17 cellular contexts compared by ENCODE assay signal in the genomic region with DNA sequence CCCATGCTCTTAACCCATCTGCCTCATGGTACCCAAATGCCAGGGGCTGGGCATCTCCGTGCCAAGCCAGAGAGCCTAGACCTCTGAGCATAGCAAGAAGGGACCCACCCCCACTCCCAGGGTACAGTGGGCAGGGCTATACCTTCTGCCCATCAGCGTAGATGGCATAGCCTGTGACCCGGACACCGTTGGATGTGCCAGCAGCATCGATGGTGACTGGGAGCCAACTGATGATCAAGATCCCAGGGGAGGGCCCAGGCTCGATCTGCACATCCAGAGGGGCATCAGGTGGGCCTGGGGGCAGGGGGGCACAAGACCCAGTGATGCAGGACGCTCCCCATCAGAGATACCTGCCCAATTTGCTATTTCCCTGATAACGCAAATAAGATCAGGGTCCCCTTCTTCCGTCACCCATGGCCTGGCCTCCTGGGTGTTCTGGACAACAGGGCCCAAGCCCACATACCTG. TPM values are rescaled to one million over a fixed set of nuclear protein-coding genes. Genes with fewer than 3 reads are reported as not detected.
DNase-seq lines count a peak whose midpoint lies in the region; ATAC-seq, FAIRE-seq and TF ChIP-seq lines count a peak whose summit lies in the region.
"Had no signal": no experiment of that assay in that cellular context is flagged by ENCODE, and none has a peak within 500 bp of the region (broad histone marks: within the 10 kb centered on the region; RNA-seq: fewer than 3 reads in every experiment).

No MANE protein-coding gene starts in this region.

- TF ChIP-seq CTCF in kidney (IDR thresholded peaks at IDR 0.05; ENCODE audit: borderline replicate concordance, extremely low read depth, insufficient read depth): no peak

- intact Hi-C loops in kidney (cut with DNase I) (no loop called here), sciatic nerve (cut with DNase I) (no loop called here)

- no peak overlapping the region for H3K9ac ChIP-seq in kidney (ENCODE audit: low read length in 2 of 2)

- H3K36me3 ChIP-seq in H7 (replicated peaks; ENCODE audit: control insufficient read depth, insufficient read depth, low read length) (peaks cover 2% of the 10 kb centered on the region), kidney (ENCODE audit: control insufficient read depth in 1 of 2, insufficient read depth in 2 of 2, low read length in 2 of 2) (no peaks in the 10 kb centered on the region)
- H3K36me3 ChIP-seq in effector memory CD4-positive, alpha-beta T cell (ENCODE audit: control insufficient read depth, insufficient read depth, low read length): peaks cover 16% of the 10 kb centered on the region

- ATAC-seq in sciatic nerve: no peak
- no peak for ATAC-seq in GM19328 (IDR thresholded peaks at IDR 0.05; ENCODE audit: unreplicated experiment)
- no peak for ATAC-seq in HG02798 (IDR thresholded peaks at IDR 0.05; ENCODE audit: poor library complexity, unreplicated experiment)
- ATAC-seq: A549 had no signal

- FAIRE-seq in kidney (lab: Jason Lieb, UNC): no peak
- FAIRE-seq: A549, RCC 7860 had no signal

- no peaks in the 10 kb centered on the region for H3K9me3 ChIP-seq in kidney (ENCODE audit: control insufficient read depth in 1 of 2, low read length in 2 of 2)
- no peaks in the 10 kb centered on the region for H3K9me3 ChIP-seq in effector memory CD4-positive, alpha-beta T cell (ENCODE audit: control insufficient read depth, low read length)
- H3K9me3 ChIP-seq: A549 had no signal

- no peaks in the 10 kb centered on the region for H3K4me1 ChIP-seq in kidney (ENCODE audit: control insufficient read depth in 1 of 2, insufficient read depth in 1 of 2, low read depth in 1 of 2, low read length in 2 of 2)
- H3K4me1 ChIP-seq in effector memory CD4-positive, alpha-beta T cell (ENCODE audit: control insufficient read depth, insufficient read depth, low read length, poor library complexity, severe bottlenecking): no peaks in the 10 kb centered on the region
- H3K4me1 ChIP-seq: A549 had no signal

- DNase-seq in activated CD8-positive, alpha-beta memory T cell treated with anti-CD3 and anti-CD28 coated beads for 24 hours: peak; percentile 52
- no peak for DNase-seq in activated CD8-positive, alpha-beta memory T cell treated with anti-CD3 and anti-CD28 coated beads, Interleukin-2, amount 50 U/mL, for 48 hours
- DNase-seq in H7: peak; percentile 20
- DNase-seq in kidney: peak; percentile 68
- peak; percentile 51 for DNase-seq in sciatic nerve (ENCODE audit: low spot score)
- DNase-seq in effector memory CD4-positive, alpha-beta T cell: no peak
- DNase-seq: HCEC 1CT, IMR-90, Kasumi-1, NCI-H1417, NCI-H2029 treated with DMSO at 0.1 percent for 48 hours, NCI-H510A treated with DMSO at 0.1 percent for 48 hours had no signal

- no peak overlapping the region for H3K27ac ChIP-seq in kidney (ENCODE audit: low read depth in 2 of 2, low read length in 2 of 2)
- H3K27ac ChIP-seq in effector memory CD4-positive, alpha-beta T cell (ENCODE audit: insufficient read depth, low read length, poor library complexity, severe bottlenecking): no peak overlapping the region
- H3K27ac ChIP-seq: A549, C4-2B had no signal

- H3K27me3 ChIP-seq in H7 (ENCODE audit: control insufficient read depth, insufficient read depth, low read length): no peaks in the 10 kb centered on the region
- H3K27me3 ChIP-seq in effector memory CD4-positive, alpha-beta T cell (replicated peaks; ENCODE audit: control insufficient read depth, insufficient read depth, low read length, poor library complexity, severe bottlenecking): no peaks in the 10 kb centered on the region

- H3K4me3 ChIP-seq in H7 (ENCODE audit: insufficient read depth, low read depth, low read length): no peak overlapping the region
- H3K4me3 ChIP-seq in kidney (ENCODE audit: low read length in 2 of 2): no peak overlapping the region
- H3K4me3 ChIP-seq in effector memory CD4-positive, alpha-beta T cell (ENCODE audit: insufficient read depth, low read depth, low read length, poor library complexity, severe bottlenecking): no peak overlapping the region
- H3K4me3 ChIP-seq: A549 had no signal

RNA-seq across cellular contexts. Expression of gene TSPOAP1, which starts 17.1 kb away (rescaled TPM):
- total RNA-seq in H7 (2014; rRNA removed; shearing (Covaris generic)): 4.2 and 11.6 TPM in 2 replicates
- total RNA-seq in kidney (30.6 TPM), sciatic nerve (17.8 TPM)
- 12.5 TPM for polyA plus RNA-seq in kidney (ENCODE audit: insufficient read depth, low read depth, low replicate concordance)
- polyA plus RNA-seq: A549 had no signal

RNA-seq across cellular contexts. Expression of gene MPO, which starts 30.7 kb away (rescaled TPM):
- total RNA-seq in H7 (2014; rRNA removed; shearing (Covaris generic)): not detected in 2 replicates
- total RNA-seq in kidney (0.47 TPM), sciatic nerve (2.0 TPM)
- not detected for polyA plus RNA-seq in kidney (ENCODE audit: insufficient read depth, low read depth, low replicate concordance)
- total RNA-seq: IMR-90 had no signal
- polyA plus RNA-seq: A549, IMR-90 had no signal

RNA-seq across cellular contexts. Expression of gene SUPT4H1, which starts 40.5 kb away (rescaled TPM):
- 88.8 and 91.6 TPM in 2 replicates for total RNA-seq in H7 (2014; rRNA removed; shearing (Covaris generic))
- total RNA-seq in kidney (60.5 TPM), sciatic nerve (62.2 TPM)
- 129 TPM for polyA plus RNA-seq in kidney (ENCODE audit: insufficient read depth, low read depth, low replicate concordance)

Comparison
In these comparisons a context has a peak if more than half of its experiments do, and no peak if none do; other contexts are left out.
1. DNase-seq: peak in activated CD8-positive, alpha-beta memory T cell treated with anti-CD3 and anti-CD28 coated beads for 24 hours (single experiment), H7 (single experiment), kidney (single experiment) and sciatic nerve (single experiment); none in activated CD8-positive, alpha-beta memory T cell treated with anti-CD3 and anti-CD28 coated beads, Interleukin-2, amount 50 U/mL, for 48 hours (single experiment) and effector memory CD4-positive, alpha-beta T cell (0 of 3).